Comparison of ENCODE assay signal across 1 cellular context in the genomic region with DNA sequence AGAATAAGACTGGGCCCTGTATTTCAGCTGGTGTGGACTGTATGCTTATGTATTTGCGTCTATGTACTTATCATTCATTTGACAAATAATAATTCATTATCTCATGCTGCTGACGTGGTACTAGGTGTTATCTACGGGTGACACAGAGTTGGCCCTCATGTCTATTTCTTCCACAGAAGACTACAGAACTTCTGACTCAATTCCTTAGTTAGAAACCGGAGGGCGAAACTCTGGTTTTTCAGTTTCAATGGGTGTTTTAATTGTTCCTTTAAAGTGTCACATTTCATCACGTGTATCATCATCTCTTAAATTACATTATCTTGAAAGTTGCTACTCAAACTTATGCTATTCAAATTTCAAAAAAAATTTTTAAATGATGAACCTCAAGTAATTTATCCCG.
TF ChIP-seq lines count a peak whose summit lies in the region.

No MANE protein-coding gene starts in this region.

TF ChIP-seq in GM12878, 131 proteins besides CTCF, POLR2A, EP300 and RAD21 (continued from another document and continues in another):
- TF ChIP-seq, protein P1, sequence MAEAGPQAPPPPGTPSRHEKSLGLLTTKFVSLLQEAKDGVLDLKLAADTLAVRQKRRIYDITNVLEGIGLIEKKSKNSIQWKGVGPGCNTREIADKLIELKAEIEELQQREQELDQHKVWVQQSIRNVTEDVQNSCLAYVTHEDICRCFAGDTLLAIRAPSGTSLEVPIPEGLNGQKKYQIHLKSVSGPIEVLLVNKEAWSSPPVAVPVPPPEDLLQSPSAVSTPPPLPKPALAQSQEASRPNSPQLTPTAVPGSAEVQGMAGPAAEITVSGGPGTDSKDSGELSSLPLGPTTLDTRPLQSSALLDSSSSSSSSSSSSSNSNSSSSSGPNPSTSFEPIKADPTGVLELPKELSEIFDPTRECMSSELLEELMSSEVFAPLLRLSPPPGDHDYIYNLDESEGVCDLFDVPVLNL (IDR thresholded peaks at IDR 0.05; ENCODE audit: low read depth, low read length): no peak
- no peak for TF ChIP-seq HDAC2 (IDR thresholded peaks at IDR 0.05)
- no peak for TF ChIP-seq SMC3 (IDR thresholded peaks at IDR 0.05; ENCODE audit: borderline replicate concordance, low read length)
- no peak for TF ChIP-seq RELA (IDR thresholded peaks at IDR 0.05; ENCODE audit: borderline replicate concordance, partially characterized antibody)
- TF ChIP-seq MTA2 (IDR thresholded peaks at IDR 0.05; ENCODE audit: low read depth): peak; percentile 97
- TF ChIP-seq, protein P2, sequence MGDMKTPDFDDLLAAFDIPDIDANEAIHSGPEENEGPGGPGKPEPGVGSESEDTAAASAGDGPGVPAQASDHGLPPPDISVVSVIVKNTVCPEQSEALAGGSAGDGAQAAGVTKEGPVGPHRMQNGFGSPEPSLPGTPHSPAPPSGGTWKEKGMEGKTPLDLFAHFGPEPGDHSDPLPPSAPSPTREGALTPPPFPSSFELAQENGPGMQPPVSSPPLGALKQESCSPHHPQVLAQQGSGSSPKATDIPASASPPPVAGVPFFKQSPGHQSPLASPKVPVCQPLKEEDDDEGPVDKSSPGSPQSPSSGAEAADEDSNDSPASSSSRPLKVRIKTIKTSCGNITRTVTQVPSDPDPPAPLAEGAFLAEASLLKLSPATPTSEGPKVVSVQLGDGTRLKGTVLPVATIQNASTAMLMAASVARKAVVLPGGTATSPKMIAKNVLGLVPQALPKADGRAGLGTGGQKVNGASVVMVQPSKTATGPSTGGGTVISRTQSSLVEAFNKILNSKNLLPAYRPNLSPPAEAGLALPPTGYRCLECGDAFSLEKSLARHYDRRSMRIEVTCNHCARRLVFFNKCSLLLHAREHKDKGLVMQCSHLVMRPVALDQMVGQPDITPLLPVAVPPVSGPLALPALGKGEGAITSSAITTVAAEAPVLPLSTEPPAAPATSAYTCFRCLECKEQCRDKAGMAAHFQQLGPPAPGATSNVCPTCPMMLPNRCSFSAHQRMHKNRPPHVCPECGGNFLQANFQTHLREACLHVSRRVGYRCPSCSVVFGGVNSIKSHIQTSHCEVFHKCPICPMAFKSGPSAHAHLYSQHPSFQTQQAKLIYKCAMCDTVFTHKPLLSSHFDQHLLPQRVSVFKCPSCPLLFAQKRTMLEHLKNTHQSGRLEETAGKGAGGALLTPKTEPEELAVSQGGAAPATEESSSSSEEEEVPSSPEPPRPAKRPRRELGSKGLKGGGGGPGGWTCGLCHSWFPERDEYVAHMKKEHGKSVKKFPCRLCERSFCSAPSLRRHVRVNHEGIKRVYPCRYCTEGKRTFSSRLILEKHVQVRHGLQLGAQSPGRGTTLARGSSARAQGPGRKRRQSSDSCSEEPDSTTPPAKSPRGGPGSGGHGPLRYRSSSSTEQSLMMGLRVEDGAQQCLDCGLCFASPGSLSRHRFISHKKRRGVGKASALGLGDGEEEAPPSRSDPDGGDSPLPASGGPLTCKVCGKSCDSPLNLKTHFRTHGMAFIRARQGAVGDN (IDR thresholded peaks at IDR 0.05): no peak
- peak in 1 of 2 experiments; percentile 71; a peak in 2 of 4 replicates for TF ChIP-seq ETV6 (conservative IDR thresholded peaks at IDR 0.05 in 1 of 2, IDR thresholded peaks at IDR 0.05 in 1 of 2; ENCODE audit: borderline replicate concordance in 1 of 2, low read depth in 1 of 2)
- no peak for TF ChIP-seq YY1 (IDR thresholded peaks at IDR 0.05; ENCODE audit: low read depth, low read length)
- no peak for TF ChIP-seq ESRRA (IDR thresholded peaks at IDR 0.05; ENCODE audit: low read length)
- no peak for TF ChIP-seq NFYA (IDR thresholded peaks at IDR 0.05; ENCODE audit: borderline replicate concordance, low read depth, low read length)
- TF ChIP-seq MTA3 (IDR thresholded peaks at IDR 0.05; ENCODE audit: borderline replicate concordance, low read length): no peak
- TF ChIP-seq TAF1 (IDR thresholded peaks at IDR 0.05; ENCODE audit: borderline replicate concordance, low read depth, low read length): no peak
- TF ChIP-seq, protein P3, sequence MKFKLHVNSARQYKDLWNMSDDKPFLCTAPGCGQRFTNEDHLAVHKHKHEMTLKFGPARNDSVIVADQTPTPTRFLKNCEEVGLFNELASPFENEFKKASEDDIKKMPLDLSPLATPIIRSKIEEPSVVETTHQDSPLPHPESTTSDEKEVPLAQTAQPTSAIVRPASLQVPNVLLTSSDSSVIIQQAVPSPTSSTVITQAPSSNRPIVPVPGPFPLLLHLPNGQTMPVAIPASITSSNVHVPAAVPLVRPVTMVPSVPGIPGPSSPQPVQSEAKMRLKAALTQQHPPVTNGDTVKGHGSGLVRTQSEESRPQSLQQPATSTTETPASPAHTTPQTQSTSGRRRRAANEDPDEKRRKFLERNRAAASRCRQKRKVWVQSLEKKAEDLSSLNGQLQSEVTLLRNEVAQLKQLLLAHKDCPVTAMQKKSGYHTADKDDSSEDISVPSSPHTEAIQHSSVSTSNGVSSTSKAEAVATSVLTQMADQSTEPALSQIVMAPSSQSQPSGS (IDR thresholded peaks at IDR 0.05; ENCODE audit: low read length): peak; percentile 80
- TF ChIP-seq EZH2 (IDR thresholded peaks at IDR 0.05; ENCODE audit: borderline replicate concordance, control insufficient read depth, low read depth, low read length): no peak
- TF ChIP-seq BHLHE40 (IDR thresholded peaks at IDR 0.05; ENCODE audit: borderline replicate concordance in 1 of 2, low read depth in 2 of 2, low read length in 1 of 2): peak; percentile 92 to 95
- TF ChIP-seq ZNF217 (IDR thresholded peaks at IDR 0.05): no peak; the same call in none of the 2 replicates
- TF ChIP-seq TCF7 (IDR thresholded peaks at IDR 0.05; ENCODE audit: borderline replicate concordance): peak; percentile 64; the same call in 1 of the 2 replicates
- TF ChIP-seq, protein P4, sequence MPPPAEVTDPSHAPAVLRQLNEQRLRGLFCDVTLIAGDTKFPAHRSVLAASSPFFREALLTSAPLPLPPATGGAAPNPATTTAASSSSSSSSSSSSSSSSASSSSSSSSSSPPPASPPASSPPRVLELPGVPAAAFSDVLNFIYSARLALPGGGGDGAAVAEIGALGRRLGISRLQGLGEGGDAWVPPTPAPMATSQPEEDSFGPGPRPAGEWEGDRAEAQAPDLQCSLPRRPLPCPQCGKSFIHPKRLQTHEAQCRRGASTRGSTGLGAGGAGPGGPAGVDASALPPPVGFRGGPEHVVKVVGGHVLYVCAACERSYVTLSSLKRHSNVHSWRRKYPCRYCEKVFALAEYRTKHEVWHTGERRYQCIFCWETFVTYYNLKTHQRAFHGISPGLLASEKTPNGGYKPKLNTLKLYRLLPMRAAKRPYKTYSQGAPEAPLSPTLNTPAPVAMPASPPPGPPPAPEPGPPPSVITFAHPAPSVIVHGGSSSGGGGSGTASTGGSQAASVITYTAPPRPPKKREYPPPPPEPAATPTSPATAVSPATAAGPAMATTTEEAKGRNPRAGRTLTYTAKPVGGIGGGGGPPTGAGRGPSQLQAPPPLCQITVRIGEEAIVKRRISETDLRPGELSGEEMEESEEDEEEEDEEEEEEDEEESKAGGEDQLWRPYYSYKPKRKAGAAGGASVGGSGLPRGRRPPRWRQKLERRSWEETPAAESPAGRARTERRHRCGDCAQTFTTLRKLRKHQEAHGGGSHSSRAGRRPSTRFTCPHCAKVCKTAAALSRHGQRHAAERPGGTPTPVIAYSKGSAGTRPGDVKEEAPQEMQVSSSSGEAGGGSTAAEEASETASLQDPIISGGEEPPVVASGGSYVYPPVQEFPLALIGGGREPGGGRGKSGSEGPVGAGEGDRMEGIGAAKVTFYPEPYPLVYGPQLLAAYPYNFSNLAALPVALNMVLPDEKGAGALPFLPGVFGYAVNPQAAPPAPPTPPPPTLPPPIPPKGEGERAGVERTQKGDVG (CRISPR knock-in tag; IDR thresholded peaks at IDR 0.05): no peak
- no peak for TF ChIP-seq ZNF384 (IDR thresholded peaks at IDR 0.05; ENCODE audit: borderline replicate concordance, low read depth, low read length)
- no peak for TF ChIP-seq YBX1 (IDR thresholded peaks at IDR 0.05)
- no peak for TF ChIP-seq ZNF207 (IDR thresholded peaks at IDR 0.05; ENCODE audit: borderline replicate concordance)
- TF ChIP-seq KLF5 (IDR thresholded peaks at IDR 0.05; ENCODE audit: partially characterized antibody): no peak
- TF ChIP-seq TCF12 (IDR thresholded peaks at IDR 0.05; ENCODE audit: low read depth, low read length): peak; percentile 46; the same call in 1 of the 2 replicates
- TF ChIP-seq NRF1 (conservative IDR thresholded peaks at IDR 0.05; ENCODE audit: low read depth, low read length): no peak
- TF ChIP-seq PML (IDR thresholded peaks at IDR 0.05; ENCODE audit: low read length): peak; percentile 44; the same call in 1 of the 2 replicates
- TF ChIP-seq SIN3A (IDR thresholded peaks at IDR 0.05; ENCODE audit: low read depth, low read length): no peak
- no peak for TF ChIP-seq CBX3 (IDR thresholded peaks at IDR 0.05; ENCODE audit: borderline replicate concordance, low read depth)
- no peak for TF ChIP-seq HCFC1 (IDR thresholded peaks at IDR 0.05; ENCODE audit: low read length)
- no peak for TF ChIP-seq FOS (IDR thresholded peaks at IDR 0.05; ENCODE audit: borderline replicate concordance, extremely low read depth, insufficient read length)
- TF ChIP-seq NBN (IDR thresholded peaks at IDR 0.05): no peak; the same call in 1 of the 2 replicates
- no peak for TF ChIP-seq LARP7 (IDR thresholded peaks at IDR 0.05)
- TF ChIP-seq, protein P5, sequence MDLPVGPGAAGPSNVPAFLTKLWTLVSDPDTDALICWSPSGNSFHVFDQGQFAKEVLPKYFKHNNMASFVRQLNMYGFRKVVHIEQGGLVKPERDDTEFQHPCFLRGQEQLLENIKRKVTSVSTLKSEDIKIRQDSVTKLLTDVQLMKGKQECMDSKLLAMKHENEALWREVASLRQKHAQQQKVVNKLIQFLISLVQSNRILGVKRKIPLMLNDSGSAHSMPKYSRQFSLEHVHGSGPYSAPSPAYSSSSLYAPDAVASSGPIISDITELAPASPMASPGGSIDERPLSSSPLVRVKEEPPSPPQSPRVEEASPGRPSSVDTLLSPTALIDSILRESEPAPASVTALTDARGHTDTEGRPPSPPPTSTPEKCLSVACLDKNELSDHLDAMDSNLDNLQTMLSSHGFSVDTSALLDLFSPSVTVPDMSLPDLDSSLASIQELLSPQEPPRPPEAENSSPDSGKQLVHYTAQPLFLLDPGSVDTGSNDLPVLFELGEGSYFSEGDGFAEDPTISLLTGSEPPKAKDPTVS (IDR thresholded peaks at IDR 0.05; ENCODE audit: low read depth, low read length): no peak
- 0 out of 2 replicates have a peak, but pooled peaks have one; percentile 46 for TF ChIP-seq SREBF1 (IDR thresholded peaks at IDR 0.05; ENCODE audit: low read length)
- TF ChIP-seq MEF2B (IDR thresholded peaks at IDR 0.05; ENCODE audit: partially characterized antibody, poor library complexity, severe bottlenecking): peak; percentile 43
- no peak for TF ChIP-seq SRF (IDR thresholded peaks at IDR 0.05; ENCODE audit: low read depth in 2 of 2, low read length in 2 of 2)
- TF ChIP-seq TCF3 (IDR thresholded peaks at IDR 0.05; ENCODE audit: borderline replicate concordance, insufficient read depth, low read depth, low read length): peak; percentile 59; the same call in 1 of the 2 replicates
- peak; percentile 86 for TF ChIP-seq JUND (IDR thresholded peaks at IDR 0.05; ENCODE audit: low read depth, low read length)
- TF ChIP-seq ZNF274 (IDR thresholded peaks at IDR 0.05; ENCODE audit: insufficient read depth, insufficient read length): no peak
- TF ChIP-seq NFXL1 (IDR thresholded peaks at IDR 0.05; ENCODE audit: borderline replicate concordance): no peak
- TF ChIP-seq ZNF622 (IDR thresholded peaks at IDR 0.05): no peak
- TF ChIP-seq ZZZ3 (IDR thresholded peaks at IDR 0.05; ENCODE audit: control insufficient read depth, insufficient read length, low read depth): no peak
- TF ChIP-seq, protein P6, sequence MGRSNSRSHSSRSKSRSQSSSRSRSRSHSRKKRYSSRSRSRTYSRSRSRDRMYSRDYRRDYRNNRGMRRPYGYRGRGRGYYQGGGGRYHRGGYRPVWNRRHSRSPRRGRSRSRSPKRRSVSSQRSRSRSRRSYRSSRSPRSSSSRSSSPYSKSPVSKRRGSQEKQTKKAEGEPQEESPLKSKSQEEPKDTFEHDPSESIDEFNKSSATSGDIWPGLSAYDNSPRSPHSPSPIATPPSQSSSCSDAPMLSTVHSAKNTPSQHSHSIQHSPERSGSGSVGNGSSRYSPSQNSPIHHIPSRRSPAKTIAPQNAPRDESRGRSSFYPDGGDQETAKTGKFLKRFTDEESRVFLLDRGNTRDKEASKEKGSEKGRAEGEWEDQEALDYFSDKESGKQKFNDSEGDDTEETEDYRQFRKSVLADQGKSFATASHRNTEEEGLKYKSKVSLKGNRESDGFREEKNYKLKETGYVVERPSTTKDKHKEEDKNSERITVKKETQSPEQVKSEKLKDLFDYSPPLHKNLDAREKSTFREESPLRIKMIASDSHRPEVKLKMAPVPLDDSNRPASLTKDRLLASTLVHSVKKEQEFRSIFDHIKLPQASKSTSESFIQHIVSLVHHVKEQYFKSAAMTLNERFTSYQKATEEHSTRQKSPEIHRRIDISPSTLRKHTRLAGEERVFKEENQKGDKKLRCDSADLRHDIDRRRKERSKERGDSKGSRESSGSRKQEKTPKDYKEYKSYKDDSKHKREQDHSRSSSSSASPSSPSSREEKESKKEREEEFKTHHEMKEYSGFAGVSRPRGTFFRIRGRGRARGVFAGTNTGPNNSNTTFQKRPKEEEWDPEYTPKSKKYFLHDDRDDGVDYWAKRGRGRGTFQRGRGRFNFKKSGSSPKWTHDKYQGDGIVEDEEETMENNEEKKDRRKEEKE (IDR thresholded peaks at IDR 0.05): no peak
- peak; percentile 90 for TF ChIP-seq CHD2 (IDR thresholded peaks at IDR 0.05; ENCODE audit: borderline replicate concordance, low read depth, low read length)
- peak; percentile 73; the same call in 1 of the 2 replicates for TF ChIP-seq PAX5 (IDR thresholded peaks at IDR 0.05; ENCODE audit: borderline replicate concordance, low read depth, low read length)
- peak; percentile 87 for TF ChIP-seq MEF2A (IDR thresholded peaks at IDR 0.05; ENCODE audit: insufficient read depth, low read depth, low read length)
- TF ChIP-seq FOXK2 (IDR thresholded peaks at IDR 0.05): no peak
- peak; percentile 39 for TF ChIP-seq SP1 (IDR thresholded peaks at IDR 0.05; ENCODE audit: low read depth, low read length)
- TF ChIP-seq POU2F2 (IDR thresholded peaks at IDR 0.05; ENCODE audit: borderline replicate concordance, low read depth, low read length): 0 out of 3 replicates have a peak, but pooled peaks have one; percentile 40
- TF ChIP-seq RAD51 (IDR thresholded peaks at IDR 0.05): peak; percentile 80
- peak; percentile 89 for TF ChIP-seq IRF4 (IDR thresholded peaks at IDR 0.05; ENCODE audit: low read depth, low read length)
- TF ChIP-seq, protein P7, sequence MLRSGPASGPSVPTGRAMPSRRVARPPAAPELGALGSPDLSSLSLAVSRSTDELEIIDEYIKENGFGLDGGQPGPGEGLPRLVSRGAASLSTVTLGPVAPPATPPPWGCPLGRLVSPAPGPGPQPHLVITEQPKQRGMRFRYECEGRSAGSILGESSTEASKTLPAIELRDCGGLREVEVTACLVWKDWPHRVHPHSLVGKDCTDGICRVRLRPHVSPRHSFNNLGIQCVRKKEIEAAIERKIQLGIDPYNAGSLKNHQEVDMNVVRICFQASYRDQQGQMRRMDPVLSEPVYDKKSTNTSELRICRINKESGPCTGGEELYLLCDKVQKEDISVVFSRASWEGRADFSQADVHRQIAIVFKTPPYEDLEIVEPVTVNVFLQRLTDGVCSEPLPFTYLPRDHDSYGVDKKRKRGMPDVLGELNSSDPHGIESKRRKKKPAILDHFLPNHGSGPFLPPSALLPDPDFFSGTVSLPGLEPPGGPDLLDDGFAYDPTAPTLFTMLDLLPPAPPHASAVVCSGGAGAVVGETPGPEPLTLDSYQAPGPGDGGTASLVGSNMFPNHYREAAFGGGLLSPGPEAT (IDR thresholded peaks at IDR 0.05; ENCODE audit: low read depth): peak; percentile 55
